23 cellular contexts compared by ENCODE assay signal in genomic region chr1:216630532-216630931, GRCh38.
DNase-seq lines count a peak whose midpoint lies in the region; ATAC-seq and TF ChIP-seq lines count a peak whose summit lies in the region.
"Had no signal": no experiment of that assay in that cellular context is flagged by ENCODE, and none has a peak within 500 bp of the region (broad histone marks: within the 10 kb centered on the region; RNA-seq: fewer than 3 reads in every experiment).

No MANE protein-coding gene starts in this region.

- H3K79me2 ChIP-seq in neural cell (replicated peaks; ENCODE audit: insufficient read depth, low read length): no peaks in the 10 kb centered on the region
- H3K79me2 ChIP-seq in smooth muscle cell (ENCODE audit: low read depth): no peaks in the 10 kb centered on the region

- no peaks in the 10 kb centered on the region for H3K27me3 ChIP-seq in HAP-1 (ENCODE audit: low read depth)
- peaks cover 5% of the 10 kb centered on the region for H3K27me3 ChIP-seq in neural cell (ENCODE audit: insufficient read depth, low read depth, low read length)
- peaks cover 24% of the 10 kb centered on the region for H3K27me3 ChIP-seq in smooth muscle cell (ENCODE audit: low read depth)
- H3K27me3 ChIP-seq: BLaER1 treated with 17β-estradiol and CSF1 and Interleukin-3, amounts not matched to agents 10 nM and 100 nM had no signal

- H4K20me1 ChIP-seq in neural cell (ENCODE audit: insufficient read depth) (no peaks in the 10 kb centered on the region), smooth muscle cell (ENCODE audit: low read depth) (no peaks in the 10 kb centered on the region)
- H4K20me1 ChIP-seq: BLaER1 treated with 17β-estradiol and CSF1 and Interleukin-3, amounts not matched to agents 10 nM and 100 nM had no signal

- H3K9me2 ChIP-seq in neural cell (ENCODE audit: insufficient read depth, low read length): no peaks in the 10 kb centered on the region

- TF ChIP-seq CTCF in neural cell (IDR thresholded peaks at IDR 0.05; ENCODE audit: poor library complexity, severe bottlenecking) (no peak), smooth muscle cell (IDR thresholded peaks at IDR 0.05; ENCODE audit: borderline replicate concordance, insufficient read depth, poor library complexity, severe bottlenecking) (no peak)

- H3K4me3 ChIP-seq in HAP-1 (no peak overlapping the region), neural cell (ENCODE audit: low read length) (peak overlapping the region; percentile 28), smooth muscle cell (no peak overlapping the region)
- H3K4me3 ChIP-seq: A549; BLaER1 treated with 17β-estradiol and CSF1 and Interleukin-3, amounts not matched to agents 10 nM and 100 nM had no signal

- no peak for ATAC-seq in HG03280 (IDR thresholded peaks at IDR 0.05; ENCODE audit: unreplicated experiment)
- ATAC-seq: A549; CD8-positive, alpha-beta T cell had no signal

- H3K36me3 ChIP-seq in HAP-1 (replicated peaks) (no peaks in the 10 kb centered on the region), neural cell (ENCODE audit: insufficient read depth, low read length) (no peaks in the 10 kb centered on the region), smooth muscle cell (ENCODE audit: low read depth) (no peaks in the 10 kb centered on the region)
- H3K36me3 ChIP-seq: BLaER1 treated with 17β-estradiol and CSF1 and Interleukin-3, amounts not matched to agents 10 nM and 100 nM had no signal

- H2AFZ ChIP-seq in neural cell (ENCODE audit: low read depth, low read length) (no peak overlapping the region), smooth muscle cell (ENCODE audit: low read depth) (no peak overlapping the region)

- H3K9ac ChIP-seq in neural cell (ENCODE audit: low read length) (no peak overlapping the region), smooth muscle cell (ENCODE audit: low read depth) (no peak overlapping the region)
- H3K9ac ChIP-seq: BLaER1 treated with 17β-estradiol and CSF1 and Interleukin-3, amounts not matched to agents 10 nM and 100 nM had no signal

- TF ChIP-seq EP300 in neural cell (conservative IDR thresholded peaks at IDR 0.05; ENCODE audit: poor library complexity, severe bottlenecking): peak; percentile 99

- peak; percentile 22 to 65 for DNase-seq in NCI-H2081 (lab: John Stamatoyannopoulos, UW)
- no peak for DNase-seq in NCI-H2081 treated with DMSO at 0.1 percent for 48 hours (lab: John Stamatoyannopoulos, UW)
- peak; percentile 54 to 64 for DNase-seq in HAP-1 (ENCODE audit: low spot score in 2 of 2)
- no peak for DNase-seq in NCI-H526 treated with DMSO at 0.1 percent for 48 hours (lab: John Stamatoyannopoulos, UW)
- DNase-seq in smooth muscle cell (lab: John Stamatoyannopoulos, UW; ENCODE audit: unreplicated experiment): no peak
- DNase-seq: AML-193; Caco-2; Calu3; CD4-positive, alpha-beta T cell; CD8-positive, alpha-beta T cell; DMS 273 treated with DMSO at 0.1 percent for 48 hours; DMS153; DMS53; DMS79; DND-41; EL; GF-D8 had no signal

- no peak for TF ChIP-seq RAD21 in neural cell (conservative IDR thresholded peaks at IDR 0.05)

- in situ Hi-C loops in HAP-1 (cut with MboI; ENCODE audit: low sequenced_read_pairs): no loop called here

- H3K4me1 ChIP-seq in HAP-1 (peaks cover 25% of the 10 kb centered on the region), smooth muscle cell (ENCODE audit: low read depth) (no peaks in the 10 kb centered on the region)
- H3K4me1 ChIP-seq: A549 had no signal

- H3K27ac ChIP-seq in neural cell (ENCODE audit: low read length) (peak overlapping the region; percentile 11), smooth muscle cell (ENCODE audit: low read depth) (no peak overlapping the region)
- H3K27ac ChIP-seq: 22Rv1; A549; BLaER1 treated with 17β-estradiol and CSF1 and Interleukin-3, amounts not matched to agents 10 nM and 100 nM; C4-2B had no signal

- WGBS in smooth muscle cell (ENCODE audit: low lambda C conversion rate): 71% methylated on average over 2 of the region's 2 CpGs

- H3K9me3 ChIP-seq in HAP-1 (no peaks in the 10 kb centered on the region), neural cell (ENCODE audit: low read length) (no peaks in the 10 kb centered on the region), smooth muscle cell (replicated peaks; ENCODE audit: low read depth) (no peaks in the 10 kb centered on the region)
- H3K9me3 ChIP-seq: A549; BLaER1 treated with 17β-estradiol and CSF1 and Interleukin-3, amounts not matched to agents 10 nM and 100 nM; Caco-2 had no signal

- H3F3A ChIP-seq in neural cell (ENCODE audit: insufficient read depth, low read length, poor library complexity, severe bottlenecking) (no peaks in the 10 kb centered on the region), smooth muscle cell (ENCODE audit: low read depth) (no peaks in the 10 kb centered on the region)

- H3K4me2 ChIP-seq in neural cell (ENCODE audit: low read length) (no peak overlapping the region), smooth muscle cell (no peak overlapping the region)
- H3K4me2 ChIP-seq: A549 had no signal

TF ChIP-seq in neural cell, 6 proteins besides CTCF, POLR2A, EP300 and RAD21:
- TF ChIP-seq POLR2AphosphoS5 (IDR thresholded peaks at IDR 0.05) (peak; percentile 91), REST (IDR thresholded peaks at IDR 0.05; ENCODE audit: borderline replicate concordance) (no peak), MXI1 (conservative IDR thresholded peaks at IDR 0.05; ENCODE audit: poor library complexity, severe bottlenecking) (no peak), SMC3 (conservative IDR thresholded peaks at IDR 0.05; ENCODE audit: poor library complexity) (no peak), TAF1 (IDR thresholded peaks at IDR 0.05; ENCODE audit: low read depth) (no peak), EZH2 (IDR thresholded peaks at IDR 0.05; ENCODE audit: borderline replicate concordance, insufficient read depth, low read length, poor library complexity, severe bottlenecking) (no peak)

Comparison
In these comparisons a context has a peak if more than half of its experiments do, and no peak if none do; other contexts are left out.
1. DNase-seq: peak in NCI-H2081 (2 of 2) and HAP-1 (2 of 2); none in NCI-H2081 treated with DMSO at 0.1 percent for 48 hours (single experiment), NCI-H526 treated with DMSO at 0.1 percent for 48 hours (single experiment) and smooth muscle cell (single experiment).